ENCODE assay signal across 15 cellular contexts in genomic region chr1:14571810-14572767, GRCh38. TPM values are rescaled to one million over a fixed set of nuclear protein-coding genes. Genes with fewer than 3 reads are reported as not detected.
DNase-seq lines count a peak whose midpoint lies in the region; ATAC-seq, FAIRE-seq and TF ChIP-seq lines count a peak whose summit lies in the region.
"Had no signal": no experiment of that assay in that cellular context is flagged by ENCODE, and none has a peak within 500 bp of the region (broad histone marks: within the 10 kb centered on the region; RNA-seq: fewer than 3 reads in every experiment).

No MANE protein-coding gene starts in this region.

- intact Hi-C loops in GM12878 (cut with micrococcal nuclease; ENCODE audit: unreplicated experiment), result loop anchor here (2.0 to 10.0 kb wide), 2 partner anchors 177 to 457 kb away; no protein-coding TSS in a partner anchor

- 84 to 88% methylated on average over 17 of the region's 17 CpGs for WGBS in GM23248 (ENCODE audit: low coverage in 1 of 2, low lambda C conversion rate in 2 of 2, missing lambda C conversion rate in 2 of 2), 2 experiments
- 50% methylated on average over 17 of the region's 17 CpGs for WGBS in GM12878 (ENCODE audit: insufficient coverage, insufficient replicate concordance, low lambda C conversion rate, missing lambda C conversion rate)

- RAD21 ChIA-PET in GM12878 (lab: Charles Lee; ENCODE audit: unreplicated experiment), result interaction anchor here (1.2 to 1.6 kb wide), 2 partner anchors 26 to 458 kb away, joined by 3 to 5 read pairs; no protein-coding TSS in a partner anchor

- no peak for TF ChIP-seq POLR2A in GM12878 (IDR thresholded peaks at IDR 0.05; ENCODE audit: low read depth, low read length)

- no peak overlapping the region for H3K27ac ChIP-seq in GM23248
- no peak overlapping the region for H3K27ac ChIP-seq in GM12878 (ENCODE audit: control insufficient read depth, insufficient read depth)
- H3K27ac ChIP-seq: tibial artery had no signal

- no peak overlapping the region for H3K4me2 ChIP-seq in GM23248 (ENCODE audit: unreplicated experiment)
- no peak overlapping the region for H3K4me2 ChIP-seq in GM12878 (ENCODE audit: control insufficient read depth, insufficient read depth)

- TF ChIP-seq EP300 in GM12878 (IDR thresholded peaks at IDR 0.05; ENCODE audit: borderline replicate concordance in 1 of 2, control insufficient read depth in 1 of 2, low read depth in 2 of 2, low read length in 2 of 2), result no peak

- DNase-seq in DMS53 (lab: John Stamatoyannopoulos, UW) (peak; percentile 12), DMS53 treated with DMSO at 0.1 percent for 48 hours (lab: John Stamatoyannopoulos, UW; ENCODE audit: unreplicated experiment) (no peak), GM23248 (peak; percentile 16), GM12878 (ENCODE audit: low read depth, low spot score) (no peak), nephron progenitor cell (peak; percentile 21), T-cell (no peak), immature natural killer cell (no peak), NCI-H2227 treated with DMSO at 0.1 percent for 48 hours (lab: John Stamatoyannopoulos, UW) (no peak)
- DNase-seq: activated T-cell treated with anti-CD3 and anti-CD28 coated beads for 4 hours; naive thymus-derived CD8-positive, alpha-beta T cell; NCI-H2107; stimulated activated CD4-positive, alpha-beta T cell treated with anti-CD3 and anti-CD28 coated beads, Interleukin-4, amount 100 ng/mL, for 24 hours; T-helper 1 cell; tibial artery had no signal

- peaks cover 53% of the 10 kb centered on the region for H3K9me3 Mint-ChIP-seq in nephron progenitor cell
- peaks cover 5 to 23% (median 6%) of the 10 kb centered on the region in 3 donors for H3K9me3 Mint-ChIP-seq in T-cell
- peaks cover 0 to 2% (median 0%) of the 10 kb centered on the region in 6 donors for H3K9me3 Mint-ChIP-seq in immature natural killer cell

- FAIRE-seq in GM12878 (lab: Jason Lieb, UNC), result no peak
- FAIRE-seq: A204.1 had no signal

- H3K9ac ChIP-seq in GM23248, result no peak overlapping the region
- no peak overlapping the region for H3K9ac ChIP-seq in GM12878 (ENCODE audit: control insufficient read depth, insufficient read depth, low read length)

- H3K27ac Mint-ChIP-seq in nephron progenitor cell, result no peak overlapping the region
- no peak overlapping the region for H3K27ac Mint-ChIP-seq in T-cell
- H3K27ac Mint-ChIP-seq in immature natural killer cell, result no peak overlapping the region
- H3K27ac Mint-ChIP-seq: naive thymus-derived CD8-positive, alpha-beta T cell had no signal

- H3K4me3 ChIP-seq in GM23248 (no peak overlapping the region), GM12878 (no peak overlapping the region)
- H3K4me3 ChIP-seq: tibial artery had no signal

- H3K36me3 ChIP-seq in GM23248 (ENCODE audit: low read depth) (no peaks in the 10 kb centered on the region), GM12878 (ENCODE audit: control insufficient read depth in 2 of 2, insufficient read depth in 2 of 2, low read length in 1 of 2) (no peaks in the 10 kb centered on the region)
- H3K36me3 ChIP-seq: tibial artery had no signal

- CTCF ChIA-PET in GM12878 (lab: Yijun Ruan, JAX), result interaction anchor here (1.0 to 2.9 kb wide), 6 partner anchors 8 to 458 kb away, joined by 3 to 10 read pairs (median 3); no protein-coding TSS in a partner anchor
- CTCF ChIA-PET in T-cell (lab: Charles Lee), result no interaction called here

- in situ Hi-C loops in GM23248 (cut with MboI) (no loop called here), GM12878 (cut with MboI) (loop anchor here (10.0 kb wide), 1 partner anchor 467 kb away; no protein-coding TSS in a partner anchor)

- H3K9me3 ChIP-seq in GM23248 (ENCODE audit: low read depth) (no peaks in the 10 kb centered on the region), GM12878 (replicated peaks; ENCODE audit: control insufficient read depth, insufficient read depth, low read length) (peaks cover 2% of the 10 kb centered on the region; the same call in 2 of the 3 replicates)
- H3K9me3 ChIP-seq: tibial artery had no signal

- H3F3A ChIP-seq in GM23248 (ENCODE audit: insufficient read depth), result no peaks in the 10 kb centered on the region

- peak; percentile 86 for TF ChIP-seq RAD21 in GM12878 (IDR thresholded peaks at IDR 0.05; ENCODE audit: insufficient read depth, low read depth, low read length)

- H3K4me3 Mint-ChIP-seq in nephron progenitor cell (no peak overlapping the region), T-cell (no peak overlapping the region), immature natural killer cell (no peak overlapping the region)
- H3K4me3 Mint-ChIP-seq: naive thymus-derived CD8-positive, alpha-beta T cell had no signal

- SMC1A ChIA-PET in GM12878 (lab: Charles Lee; ENCODE audit: uncharacterized antibody, unreplicated experiment), result interaction anchor here (1.6 to 1.8 kb wide), 2 partner anchors 55 to 459 kb away, joined by 5 read pairs; no protein-coding TSS in a partner anchor

- H2AFZ ChIP-seq in GM23248, result no peak overlapping the region
- no peak overlapping the region for H2AFZ ChIP-seq in GM12878 (ENCODE audit: control insufficient read depth, low read depth, low read length)

- no TSS peak for BruUV-seq in GM12878 (replicated peaks; lab: Mats Ljungman, UMichigan)

- H4K20me1 ChIP-seq in GM23248 (ENCODE audit: insufficient read depth) (no peaks in the 10 kb centered on the region), GM12878 (ENCODE audit: control insufficient read depth, insufficient read depth) (no peaks in the 10 kb centered on the region)

- 0 out of 2 replicates have a peak, but pooled peaks cover 4% of the 10 kb centered on the region for H3K4me1 ChIP-seq in GM23248 (ENCODE audit: insufficient read depth)
- no peaks in the 10 kb centered on the region for H3K4me1 ChIP-seq in GM12878 (ENCODE audit: control insufficient read depth, insufficient read depth, low read length)
- H3K4me1 ChIP-seq: tibial artery had no signal

- POLR2A ChIA-PET in GM12878 (lab: Charles Lee) (no interaction called here), T-cell (lab: Charles Lee) (no interaction called here)

- peaks cover 13% of the 10 kb centered on the region for H3K4me1 Mint-ChIP-seq in nephron progenitor cell
- no peaks in the 10 kb centered on the region for H3K4me1 Mint-ChIP-seq in T-cell
- no peaks in the 10 kb centered on the region for H3K4me1 Mint-ChIP-seq in immature natural killer cell
- H3K4me1 Mint-ChIP-seq: naive thymus-derived CD8-positive, alpha-beta T cell had no signal

- H3K79me2 ChIP-seq in GM23248 (ENCODE audit: insufficient read depth), result no peaks in the 10 kb centered on the region
- H3K79me2 ChIP-seq in GM12878 (ENCODE audit: control insufficient read depth, insufficient read depth, low read length), result no peaks in the 10 kb centered on the region

- ATAC-seq in GM12878, result peak; percentile 88
- ATAC-seq in T-cell (replicated peaks in 1 of 4), result no peak
- ATAC-seq: naive thymus-derived CD8-positive, alpha-beta T cell had no signal

- H3K36me3 Mint-ChIP-seq in nephron progenitor cell (ENCODE audit: low read depth) (peaks cover 6% of the 10 kb centered on the region), T-cell (no peaks in the 10 kb centered on the region), immature natural killer cell (no peaks in the 10 kb centered on the region)

- TF ChIP-seq CTCF in GM12878 (IDR thresholded peaks at IDR 0.05 in 2 of 3, conservative IDR thresholded peaks at IDR 0.05 in 1 of 3; ENCODE audit: control insufficient read depth in 2 of 3, extremely low read depth in 1 of 3, insufficient read depth in 1 of 3, low read depth in 3 of 3, low read length in 3 of 3) (peak; percentile 51 to 75 (median 51); a peak in 5 of 6 replicates), nephron progenitor cell (IDR thresholded peaks at IDR 0.05) (peak; percentile 50)

- H3K27me3 ChIP-seq in GM23248 (replicated peaks; ENCODE audit: insufficient read depth), result no peaks in the 10 kb centered on the region
- no peaks in the 10 kb centered on the region for H3K27me3 ChIP-seq in GM12878 (replicated peaks in 1 of 2; ENCODE audit: control insufficient read depth in 2 of 2, insufficient read depth in 2 of 2, low read length in 1 of 2)

- H3K27me3 Mint-ChIP-seq in nephron progenitor cell (ENCODE audit: low read depth, poor library complexity) (no peaks in the 10 kb centered on the region), T-cell (peaks cover 14 to 22% of the 10 kb centered on the region in 2 donors), immature natural killer cell (ENCODE audit: low read depth in 3 of 3) (peaks cover 0 to 8% (median 7%) of the 10 kb centered on the region in 3 donors)

- no peaks in the 10 kb centered on the region for H3K9me2 ChIP-seq in GM23248 (ENCODE audit: insufficient read depth)

TF ChIP-seq in GM12878, 131 proteins besides CTCF, POLR2A, EP300 and RAD21 (continues in another document):
- TF ChIP-seq SPI1 (IDR thresholded peaks at IDR 0.05; ENCODE audit: borderline replicate concordance, insufficient read depth, low read depth, low read length), result no peak
- 0 out of 3 replicates have a peak, but pooled peaks have one; percentile 27 for TF ChIP-seq POU2F2 (IDR thresholded peaks at IDR 0.05; ENCODE audit: borderline replicate concordance, low read depth, low read length)

RNA-seq across cellular contexts. Expression of gene KAZN, which starts 26.4 kb away (rescaled TPM):
- total RNA-seq in GM23248 (2014; rRNA removed; shearing (Covaris generic)), result 4.9 and 5.4 TPM in 2 replicates
- polyA plus RNA-seq in GM23248 (2016; fragmentation: Nextera tagmentation; extraction: Ambion mirVana) (7.2 TPM in 2 replicates), GM12878 (2011; rRNA removed) (1.4 and 2.1 TPM in 2 replicates), GM12878 (2014; fragmentation: Illumina TruSeq; extraction: Trizol) (1.9 TPM in 2 replicates), GM12878 (2014; fragmentation: Nextera tagmentation; extraction: Ambion mirVana) (under 1 TPM; 0.77 to 0.95 TPM), GM12878 (2014; rRNA removed) (1.4 and 2.0 TPM in 2 replicates), GM12878 (2016; fragmentation: Nextera tagmentation; extraction: Ambion mirVana) (1 to 10 TPM in 1 of 2 experiments, under 1 TPM in 1; 1.00 to 1.3 TPM), immature natural killer cell (under 1 TPM in 1 of 3 donors, not detected in 2; 0.24 TPM)
- 35.2 and 39.6 TPM in 2 replicates for total RNA-seq in GM12878 (2013; cell fraction: nucleolus; rRNA removed)
- total RNA-seq in GM12878 (2014; rRNA removed) (1.0 and 1.3 TPM in 2 replicates), GM12878 (2014; rRNA removed; fragmentation: Illumina TruSeq; extraction: Trizol) (0.72 and 0.74 TPM in 2 replicates), GM12878 (2021) (4.0 and 4.7 TPM in 2 replicates), T-cell (under 1 TPM; 0.18 to 0.58 (median 0.30) TPM)
- 0.28 TPM for polyA plus RNA-seq in GM12878 (2011; ENCODE audit: low read depth)
- 2.0 and 2.1 TPM in 2 replicates for polyA plus RNA-seq in GM12878 (2011; cell fraction: cytosol; rRNA removed)
- 5.6 and 5.9 TPM in 2 replicates for polyA plus RNA-seq in GM12878 (2011; cell fraction: nucleus; rRNA removed)
- 0.42 and 0.59 TPM in 2 replicates for polyA plus RNA-seq in GM12878 (2012)
- polyA minus RNA-seq in GM12878 (2011; rRNA and poly(A)+ RNA removed), result 1.2 and 1.8 TPM in 2 replicates
- polyA minus RNA-seq in GM12878 (2011; cell fraction: cytosol; rRNA and poly(A)+ RNA removed), result 1.1 and 2.3 TPM in 2 replicates
- 1.8 and 3.4 TPM in 2 replicates for polyA minus RNA-seq in GM12878 (2011; cell fraction: nucleus; rRNA and poly(A)+ RNA removed)

Comparison
In these comparisons a context has a peak if more than half of its experiments do, and no peak if none do; other contexts are left out.
1. DNase-seq: peak in DMS53 (single experiment), GM23248 (single experiment) and nephron progenitor cell (single experiment); none in DMS53 treated with DMSO at 0.1 percent for 48 hours (single experiment), GM12878 (single experiment), T-cell (0 of 34), immature natural killer cell (0 of 3) and NCI-H2227 treated with DMSO at 0.1 percent for 48 hours (single experiment).